Comparison of ENCODE assay signal across 15 cellular contexts in genomic region chr9:13358128-13358527, GRCh38.
DNase-seq lines count a peak whose midpoint lies in the region; ATAC-seq and TF ChIP-seq lines count a peak whose summit lies in the region.
"Had no signal": no experiment of that assay in that cellular context is flagged by ENCODE, and none has a peak within 500 bp of the region (broad histone marks: within the 10 kb centered on the region; RNA-seq: fewer than 3 reads in every experiment).

No MANE protein-coding gene starts in this region.

- H3K4me1 ChIP-seq in mammary epithelial cell (ENCODE audit: insufficient read depth, low read length), result peaks cover 5% of the 10 kb centered on the region
- H3K4me1 ChIP-seq in urinary bladder (ENCODE audit: insufficient read depth), result no peaks in the 10 kb centered on the region
- no peaks in the 10 kb centered on the region for H3K4me1 ChIP-seq in Peyer's patch
- H3K4me1 ChIP-seq: parathyroid adenoma had no signal

- no TSS peak for BruUV-seq in mammary epithelial cell (replicated peaks; lab: Mats Ljungman, UMichigan)

- dilution Hi-C loops in mammary epithelial cell (cut with HindIII; ENCODE audit: low sequenced_read_pairs), result no loop called here

- H4K20me1 ChIP-seq in mammary epithelial cell (ENCODE audit: insufficient read depth, low read length), result no peaks in the 10 kb centered on the region

- H3K36me3 ChIP-seq in mammary epithelial cell (ENCODE audit: insufficient read depth, low read length) (no peaks in the 10 kb centered on the region), urinary bladder (ENCODE audit: insufficient read depth) (no peaks in the 10 kb centered on the region), Peyer's patch (no peaks in the 10 kb centered on the region)
- H3K36me3 ChIP-seq: gastrocnemius medialis had no signal

- H3K27ac ChIP-seq in mammary epithelial cell (ENCODE audit: insufficient read depth, low read depth, low read length) (no peak overlapping the region), urinary bladder (ENCODE audit: low read depth) (peak overlapping the region; percentile 2), Peyer's patch (no peak overlapping the region)
- H3K27ac ChIP-seq: gastrocnemius medialis, parathyroid adenoma had no signal

- TF ChIP-seq CTCF in mammary epithelial cell (conservative IDR thresholded peaks at IDR 0.05 in 1 of 2, IDR thresholded peaks at IDR 0.05 in 1 of 2; ENCODE audit: extremely low read depth in 1 of 2, insufficient read depth in 1 of 2, low read depth in 1 of 2, low read length in 2 of 2) (no peak), Peyer's patch (IDR thresholded peaks at IDR 0.05) (no peak)

- H3K9ac ChIP-seq in mammary epithelial cell (ENCODE audit: insufficient read depth, low read length), result no peak overlapping the region
- H3K9ac ChIP-seq: parathyroid adenoma had no signal

- H3K27me3 ChIP-seq in mammary epithelial cell (ENCODE audit: insufficient read depth, low read length) (no peaks in the 10 kb centered on the region), Peyer's patch (no peaks in the 10 kb centered on the region)
- H3K27me3 ChIP-seq: gastrocnemius medialis had no signal

- in situ Hi-C loops in mammary epithelial cell (cut with MboI; ENCODE audit: low sequenced_read_pairs in 2 of 2), result loop anchor here in 1 of 2 donors (25.0 kb wide), 1 partner anchor 1404 kb away; no protein-coding TSS in a partner anchor

- DNase-seq in HS-5 (ENCODE audit: low read depth), result peak; percentile 34
- peak; percentile 34 for DNase-seq in mammary epithelial cell
- DNase-seq in kidney tubule cell (ENCODE audit: low spot score), result peak; percentile 22
- no peak for DNase-seq in activated CD4-positive, alpha-beta T cell treated with anti-CD3 and anti-CD28 coated beads, Interleukin-2, amount 50 U/mL, for 1 hour
- DNase-seq in Peyer's patch, result no peak
- DNase-seq: activated CD4-positive, alpha-beta T cell treated with anti-CD3 and anti-CD28 coated beads, Interleukin-2, amount 10 ng/mL, durations not matched to agents 24 days and 14 days; activated effector memory CD4-positive, alpha-beta T cell treated with Interleukin-2 at 50 U/mL for 16 hours; COR-L47; gastrocnemius medialis; NCI-H1694; NCI-H82; stimulated activated CD4-positive, alpha-beta T cell treated with anti-CD3 and anti-CD28 coated beads, Interleukin-4, amount 100 ng/mL, for 4 hours had no signal

- H3K4me3 ChIP-seq in mammary epithelial cell (replicated peaks in 1 of 3; ENCODE audit: insufficient read depth in 1 of 3, low read depth in 2 of 3, low read length in 3 of 3) (no peak overlapping the region), urinary bladder (ENCODE audit: low read depth, low read length) (no peak overlapping the region), Peyer's patch (no peak overlapping the region)
- H3K4me3 ChIP-seq: gastrocnemius medialis had no signal

- TF ChIP-seq POLR2A in Peyer's patch (IDR thresholded peaks at IDR 0.05), result no peak

- CTCF ChIA-PET in mammary epithelial cell (lab: Charles Lee; ENCODE audit: low non-redundant PET), result interaction anchor here (0.7 kb wide), 1 partner anchor 194 kb away, joined by 3 read pairs; no protein-coding TSS in a partner anchor

- H3K4me2 ChIP-seq in mammary epithelial cell (ENCODE audit: insufficient read depth, low read depth, low read length), result no peak overlapping the region

- H3K9me3 ChIP-seq in mammary epithelial cell (replicated peaks; ENCODE audit: insufficient read depth, low read length) (no peaks in the 10 kb centered on the region), Peyer's patch (no peaks in the 10 kb centered on the region)
- H3K9me3 ChIP-seq: gastrocnemius medialis had no signal

- no peak for ATAC-seq in GM21619 (IDR thresholded peaks at IDR 0.05; ENCODE audit: unreplicated experiment)
- ATAC-seq: gastrocnemius medialis had no signal

- H3K79me2 ChIP-seq in mammary epithelial cell (ENCODE audit: insufficient read depth, low read length), result no peaks in the 10 kb centered on the region
- H3K79me2 ChIP-seq: parathyroid adenoma had no signal

- no peak overlapping the region for H2AFZ ChIP-seq in mammary epithelial cell (ENCODE audit: low read depth, low read length)
- H2AFZ ChIP-seq: parathyroid adenoma had no signal

- intact Hi-C loops in mammary epithelial cell (cut with micrococcal nuclease), result loop anchor here (1.0 to 10.0 kb wide), 2 partner anchors 13 to 323 kb away; no protein-coding TSS in a partner anchor

Comparison
In these comparisons a context has a peak if more than half of its experiments do, and no peak if none do; other contexts are left out.
1. DNase-seq: peak in HS-5 (single experiment), mammary epithelial cell (single experiment) and kidney tubule cell (single experiment); none in activated CD4-positive, alpha-beta T cell treated with anti-CD3 and anti-CD28 coated beads, Interleukin-2, amount 50 U/mL, for 1 hour (single experiment) and Peyer's patch (0 of 3).